Comparison of ENCODE assay signal across 31 cellular contexts in the genomic region with DNA sequence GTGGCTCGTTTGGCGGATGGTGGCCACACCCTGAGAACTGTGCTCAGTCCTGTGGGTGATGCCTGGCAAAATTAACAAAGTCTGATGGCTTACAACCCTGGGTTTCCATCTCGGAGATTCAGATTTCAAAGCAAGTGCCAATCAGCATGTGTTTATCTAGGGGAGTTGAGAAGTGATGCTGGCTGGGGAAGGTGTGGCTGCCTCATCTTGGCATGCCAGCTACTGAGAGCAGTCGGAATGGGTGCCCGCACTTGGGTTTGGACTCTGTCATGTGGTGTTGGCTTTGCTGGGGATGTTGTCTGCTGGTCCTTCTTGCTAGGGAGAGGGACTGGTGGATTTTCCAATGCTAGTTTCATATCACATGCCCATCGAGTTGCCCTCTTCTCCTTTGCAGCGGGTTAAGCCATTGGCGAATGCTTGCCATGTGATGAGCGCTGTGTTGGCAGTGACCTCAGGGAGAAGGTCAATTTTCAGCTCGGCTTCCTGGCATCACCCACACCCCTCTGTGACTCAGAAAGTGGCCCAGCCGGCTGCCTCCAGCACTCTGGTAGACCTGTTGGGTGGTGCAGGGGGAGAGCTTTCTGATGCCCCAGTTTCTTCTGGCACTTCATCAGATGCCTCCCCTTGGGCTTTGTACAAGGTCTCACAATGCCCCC.
DNase-seq lines count a peak whose midpoint lies in the region; ATAC-seq, FAIRE-seq and TF ChIP-seq lines count a peak whose summit lies in the region.
"Had no signal": no experiment of that assay in that cellular context is flagged by ENCODE, and none has a peak within 500 bp of the region (broad histone marks: within the 10 kb centered on the region; RNA-seq: fewer than 3 reads in every experiment).

No MANE protein-coding gene starts in this region.

- H3K9me3 ChIP-seq in K562 (replicated peaks; ENCODE audit: control insufficient read depth, insufficient read depth, low read depth, low read length) (no peaks in the 10 kb centered on the region), lower lobe of right lung (no peaks in the 10 kb centered on the region), aorta (ENCODE audit: control insufficient read depth, low read length) (no peaks in the 10 kb centered on the region)
- H3K9me3 ChIP-seq: SK-N-SH, tibial artery had no signal

- DNase-seq in left cardiac atrium (peak; percentile 16), cardiac septum (ENCODE audit: low spot score) (no peak), K562 (ENCODE audit: extremely low read depth in 1 of 4, low spot score in 3 of 4) (no peak), lower lobe of right lung (peak; percentile 59), aorta (peak; percentile 55 to 61), NCI-H1092 (lab: John Stamatoyannopoulos, UW) (no peak), NCI-H2081 (lab: John Stamatoyannopoulos, UW) (no peak)
- DNase-seq in stimulated activated naive CD8-positive, alpha-beta T cell treated with anti-CD3 and anti-CD28 coated beads, Interleukin-15, Interleukin-2, amounts not matched to agents 100 U/mL and 50 U/mL, for 24 hours: no peak
- DNase-seq: activated CD4-positive, alpha-beta T cell treated with anti-CD3 and anti-CD28 coated beads for 1 hour; activated CD8-positive, alpha-beta T cell treated with anti-CD3 and anti-CD28 coated beads for 36 hours; AML-193; anterior cingulate cortex; caudate nucleus; CD8-positive, alpha-beta T cell; DMS153; endodermal cell; glutamatergic neuron; HFFc6; IMR-90; islet precursor cell; left ventricle myocardium superior; naive thymus-derived CD8-positive, alpha-beta T cell; NCI-H2029; SK-N-SH; stimulated activated CD8-positive, alpha-beta memory T cell treated with anti-CD3 and anti-CD28 coated beads, Interleukin-4, amount 100 ng/mL, for 48 hours; T-helper 17 cell had no signal

- ATAC-seq in left cardiac atrium (peak in 1 of 2 donors; percentile 24), K562 (no peak), lower lobe of right lung (peak in 1 of 2 donors; percentile 53), aorta (ENCODE audit: low FRiP score) (no peak)
- no peak for ATAC-seq in stimulated activated naive CD8-positive, alpha-beta T cell treated with anti-CD3 and anti-CD28 coated beads, Interleukin-15, Interleukin-2, amounts not matched to agents 100 U/mL and 50 U/mL, for 24 hours
- ATAC-seq: activated CD8-positive, alpha-beta T cell treated with anti-CD3 and anti-CD28 coated beads for 36 hours; activated T-helper 17 cell treated with anti-CD3 and anti-CD28 coated beads, Interleukin-2, amount 50 U/mL, for 72 hours; CD8-positive, alpha-beta T cell; left ventricle myocardium superior; naive thymus-derived CD8-positive, alpha-beta T cell; T-helper 17 cell had no signal

- WGBS in K562 (ENCODE audit: insufficient coverage, low coverage, missing lambda C conversion rate): 57% methylated on average over 11 of the region's 11 CpGs
- WGBS in aorta, 2 donors: 81 to 83% methylated on average over 11 of the region's 11 CpGs

- intact Hi-C loops in left cardiac atrium (cut with DNase I): no loop called here
- intact Hi-C loops in cardiac septum (cut with DNase I): no loop called here
- intact Hi-C loops in K562 (cut with micrococcal nuclease): no loop called here
- intact Hi-C loops in lower lobe of right lung (cut with DNase I): no loop called here
- intact Hi-C loops in aorta (cut with DNase I): no loop called here

- H3K4me3 ChIP-seq in K562: no peak overlapping the region
- H3K4me3 ChIP-seq in lower lobe of right lung: no peak overlapping the region
- no peak overlapping the region for H3K4me3 ChIP-seq in aorta (ENCODE audit: low read length in 2 of 2)
- H3K4me3 ChIP-seq: skin epidermis, tibial artery had no signal

- in situ Hi-C loops in K562 (cut with MboI): no loop called here

- no peaks in the 10 kb centered on the region for H4K20me1 ChIP-seq in K562 (replicated peaks; ENCODE audit: control insufficient read depth, insufficient read depth, low read length)

- H2AFZ ChIP-seq in K562 (ENCODE audit: low read depth, low read length): no peak overlapping the region

- TF ChIP-seq EP300 in K562 (IDR thresholded peaks at IDR 0.05; ENCODE audit: low read length): no peak

- TF ChIP-seq CTCF in K562 (IDR thresholded peaks at IDR 0.05 in 2 of 3, conservative IDR thresholded peaks at IDR 0.05 in 1 of 3; ENCODE audit: insufficient read depth in 2 of 3, low read depth in 1 of 3, low read length in 3 of 3) (no peak), lower lobe of right lung (IDR thresholded peaks at IDR 0.05) (no peak)

- no peaks in the 10 kb centered on the region for H3K9me1 ChIP-seq in K562 (ENCODE audit: control insufficient read depth, insufficient read depth, low read length)

- no peak for TF ChIP-seq POLR2A in K562 (conservative IDR thresholded peaks at IDR 0.05)

- no peak for FAIRE-seq in K562 (lab: Jason Lieb, UNC)
- FAIRE-seq: A204.1, G401.6 had no signal

- H3K4me1 ChIP-seq in K562 (replicated peaks in 1 of 2; ENCODE audit: control insufficient read depth in 2 of 2, insufficient read depth in 2 of 2, low read length in 2 of 2): peaks cover 4 to 25% of the 10 kb centered on the region in 2 experiments; a peak in 4 of 5 replicates
- peaks cover 12% of the 10 kb centered on the region for H3K4me1 ChIP-seq in lower lobe of right lung
- H3K4me1 ChIP-seq in aorta (ENCODE audit: control insufficient read depth in 1 of 2, insufficient read depth in 2 of 2, low read length in 2 of 2): no peaks in the 10 kb centered on the region
- H3K4me1 ChIP-seq: tibial artery had no signal

- H3K27ac ChIP-seq in K562 (ENCODE audit: extremely low read depth, low read depth, low read length) (no peak overlapping the region), lower lobe of right lung (no peak overlapping the region), aorta (ENCODE audit: low read depth in 1 of 2, low read length in 2 of 2) (no peak overlapping the region)
- H3K27ac ChIP-seq: tibial artery had no signal

- H3K27me3 ChIP-seq in K562 (ENCODE audit: control insufficient read depth in 2 of 2, insufficient read depth in 2 of 2, low read length in 2 of 2): no peaks in the 10 kb centered on the region
- H3K27me3 ChIP-seq in lower lobe of right lung (ENCODE audit: low read depth): no peaks in the 10 kb centered on the region
- H3K27me3 ChIP-seq in aorta (ENCODE audit: control insufficient read depth in 1 of 2, insufficient read depth in 2 of 2, low read length in 1 of 2): no peaks in the 10 kb centered on the region
- H3K27me3 ChIP-seq: tibial artery had no signal

- POLR2A ChIA-PET in K562 (lab: Yijun Ruan, JAX): interaction anchor here (0.9 to 1.9 kb wide), 2 partner anchors 9 to 10 kb away, joined by 3 to 7 read pairs; no protein-coding TSS in a partner anchor

- BruUV-seq in K562 (replicated peaks; lab: Mats Ljungman, UMichigan): no TSS peak

- H3K79me2 ChIP-seq in K562 (ENCODE audit: control insufficient read depth, insufficient read depth, low read length): no peaks in the 10 kb centered on the region

- H3K36me3 ChIP-seq in K562 (ENCODE audit: control insufficient read depth, insufficient read depth, low read length): no peaks in the 10 kb centered on the region
- H3K36me3 ChIP-seq in lower lobe of right lung: no peaks in the 10 kb centered on the region
- no peaks in the 10 kb centered on the region for H3K36me3 ChIP-seq in aorta (ENCODE audit: control insufficient read depth in 1 of 2, insufficient read depth in 2 of 2, low read length in 1 of 2)
- H3K36me3 ChIP-seq: tibial artery had no signal

- CTCF ChIA-PET in K562 (lab: Yijun Ruan, JAX; ENCODE audit: low intra/inter-chr PET ratio): no interaction called here

- TF ChIP-seq RAD21 in K562 (CRISPR knock-in tag; conservative IDR thresholded peaks at IDR 0.05 in 1 of 2, IDR thresholded peaks at IDR 0.05 in 1 of 2): no peak

- peak overlapping the region in 1 of 2 experiments; percentile 14; a peak in 1 of 4 replicates for H3K9ac ChIP-seq in K562 (ENCODE audit: insufficient read depth in 1 of 2, low read depth in 2 of 2, low read length in 2 of 2)
- H3K9ac ChIP-seq: SK-N-SH had no signal

- no peak overlapping the region for H3K4me2 ChIP-seq in K562 (ENCODE audit: insufficient read depth, low read length)
- H3K4me2 ChIP-seq: SK-N-SH had no signal

TF ChIP-seq in K562, 482 proteins besides CTCF, POLR2A, EP300 and RAD21:
- TF ChIP-seq, protein P1, sequence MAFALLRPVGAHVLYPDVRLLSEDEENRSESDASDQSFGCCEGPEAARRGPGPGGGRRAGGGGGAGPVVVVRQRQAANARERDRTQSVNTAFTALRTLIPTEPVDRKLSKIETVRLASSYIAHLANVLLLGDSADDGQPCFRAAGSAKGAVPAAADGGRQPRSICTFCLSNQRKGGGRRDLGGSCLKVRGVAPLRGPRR (CRISPR knock-in tag; IDR thresholded peaks at IDR 0.05): no peak
- TF ChIP-seq, protein P2, sequence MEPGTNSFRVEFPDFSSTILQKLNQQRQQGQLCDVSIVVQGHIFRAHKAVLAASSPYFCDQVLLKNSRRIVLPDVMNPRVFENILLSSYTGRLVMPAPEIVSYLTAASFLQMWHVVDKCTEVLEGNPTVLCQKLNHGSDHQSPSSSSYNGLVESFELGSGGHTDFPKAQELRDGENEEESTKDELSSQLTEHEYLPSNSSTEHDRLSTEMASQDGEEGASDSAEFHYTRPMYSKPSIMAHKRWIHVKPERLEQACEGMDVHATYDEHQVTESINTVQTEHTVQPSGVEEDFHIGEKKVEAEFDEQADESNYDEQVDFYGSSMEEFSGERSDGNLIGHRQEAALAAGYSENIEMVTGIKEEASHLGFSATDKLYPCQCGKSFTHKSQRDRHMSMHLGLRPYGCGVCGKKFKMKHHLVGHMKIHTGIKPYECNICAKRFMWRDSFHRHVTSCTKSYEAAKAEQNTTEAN (CRISPR knock-in tag; IDR thresholded peaks at IDR 0.05): no peak
- TF ChIP-seq NR3C1 (CRISPR knock-in tag; IDR thresholded peaks at IDR 0.05) (no peak), ZNF133 (CRISPR knock-in tag; IDR thresholded peaks at IDR 0.05) (no peak), BRD9 (IDR thresholded peaks at IDR 0.05; ENCODE audit: low read depth, partially characterized antibody) (no peak), ESRRA (IDR thresholded peaks at IDR 0.05; ENCODE audit: borderline replicate concordance, low read depth) (0 out of 2 replicates have a peak, but pooled peaks have one; percentile 2)

Comparison
In these comparisons a context has a peak if more than half of its experiments do, and no peak if none do; other contexts are left out.
1. DNase-seq: peak in left cardiac atrium (single experiment), lower lobe of right lung (single experiment) and aorta (2 of 2); none in cardiac septum (single experiment), K562 (0 of 4), NCI-H1092 (single experiment), stimulated activated naive CD8-positive, alpha-beta T cell treated with anti-CD3 and anti-CD28 coated beads, Interleukin-15, Interleukin-2, amounts not matched to agents 100 U/mL and 50 U/mL, for 24 hours (single experiment) and NCI-H2081 (0 of 2).